ENCODE assay signal across 11 cellular contexts in the genomic region with DNA sequence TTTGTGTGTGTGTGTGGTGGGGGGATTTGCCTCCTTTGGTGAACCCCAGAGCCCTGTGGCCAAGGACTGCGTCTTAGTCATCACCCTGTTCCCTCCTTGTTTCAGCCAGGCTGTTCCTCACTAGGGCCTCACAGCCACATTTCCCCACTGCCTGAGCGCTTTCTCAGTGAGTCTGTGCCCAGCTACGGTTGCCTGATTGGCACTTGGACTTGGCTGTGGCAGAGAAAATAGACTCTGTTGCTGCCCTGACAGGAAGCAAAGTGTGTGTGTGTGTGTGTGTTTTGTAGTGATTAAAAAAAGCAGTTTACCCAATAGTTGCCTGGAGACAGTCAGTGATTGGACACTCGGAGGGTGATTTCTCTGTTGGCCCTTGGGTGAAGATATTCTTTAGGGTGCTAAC.
DNase-seq lines count a peak whose midpoint lies in the region; ATAC-seq and TF ChIP-seq lines count a peak whose summit lies in the region.
"Had no signal": no experiment of that assay in that cellular context is flagged by ENCODE, and none has a peak within 500 bp of the region (broad histone marks: within the 10 kb centered on the region; RNA-seq: fewer than 3 reads in every experiment).

No MANE protein-coding gene starts in this region.

- DNase-seq in NCI-H446 treated with DMSO at 0.1 percent for 48 hours (lab: John Stamatoyannopoulos, UW) (peak; percentile 63), dermis microvascular lymphatic vessel endothelial cell (ENCODE audit: low read depth in 2 of 2) (peak; percentile 71 to 83), left lobe of liver (ENCODE audit: low spot score) (peak; percentile 67), thoracic aorta (ENCODE audit: low spot score) (peak; percentile 46), activated gamma-delta T cell (lab: John Stamatoyannopoulos, UW) (no peak), NCI-H1436 (lab: John Stamatoyannopoulos, UW) (no peak), GM10248 (ENCODE audit: extremely low spot score) (no peak)
- DNase-seq: DMS79 treated with DMSO at 0.1 percent for 48 hours, IMR-90, transverse colon, WERI-Rb-1 had no signal

- POLR2A ChIA-PET in GM10248 (lab: Yijun Ruan, JAX) = no interaction called here

- no peaks in the 10 kb centered on the region for H3K9me3 ChIP-seq in thoracic aorta
- H3K9me3 ChIP-seq: transverse colon had no signal

- no peaks in the 10 kb centered on the region for H3K27me3 ChIP-seq in thoracic aorta (replicated peaks; ENCODE audit: insufficient read depth)
- H3K27me3 ChIP-seq: transverse colon had no signal

- CTCF ChIA-PET in GM10248 (lab: Yijun Ruan, JAX) = interaction anchor here (0.9 kb wide), 1 partner anchor 12 kb away, joined by 3 read pairs; no protein-coding TSS in a partner anchor

- H3K4me1 ChIP-seq in thoracic aorta (ENCODE audit: control insufficient read depth in 1 of 2, low read depth in 2 of 2) = peaks cover 26 to 82% of the 10 kb centered on the region in 2 donors
- H3K4me1 ChIP-seq: transverse colon had no signal

- peak overlapping the region; percentile 37 for H3K4me3 ChIP-seq in thoracic aorta
- H3K4me3 ChIP-seq: transverse colon had no signal

- no peaks in the 10 kb centered on the region for H3K36me3 ChIP-seq in thoracic aorta
- H3K36me3 ChIP-seq: transverse colon, WERI-Rb-1 had no signal

- ATAC-seq in left lobe of liver (peak; percentile 99), thoracic aorta (ENCODE audit: insufficient number of reproducible peaks, low FRiP score, low read depth) (peak; percentile 90)

- H3K27ac ChIP-seq in thoracic aorta = peak overlapping the region; percentile 72 to 78
- H3K27ac ChIP-seq: transverse colon, WERI-Rb-1 had no signal

- TF ChIP-seq CTCF in thoracic aorta (IDR thresholded peaks at IDR 0.05) = no peak
- no peak for TF ChIP-seq CTCF in GM10248 (IDR thresholded peaks at IDR 0.05; ENCODE audit: control extremely low read depth, extremely low read depth, low read depth, missing control alignments)

Comparison
In these comparisons a context has a peak if more than half of its experiments do, and no peak if none do; other contexts are left out.
1. DNase-seq: peak in NCI-H446 treated with DMSO at 0.1 percent for 48 hours (single experiment), dermis microvascular lymphatic vessel endothelial cell (2 of 2), left lobe of liver (single experiment) and thoracic aorta (single experiment); none in activated gamma-delta T cell (single experiment), NCI-H1436 (single experiment) and GM10248 (single experiment).